15 cellular contexts compared by ENCODE assay signal in the genomic region with DNA sequence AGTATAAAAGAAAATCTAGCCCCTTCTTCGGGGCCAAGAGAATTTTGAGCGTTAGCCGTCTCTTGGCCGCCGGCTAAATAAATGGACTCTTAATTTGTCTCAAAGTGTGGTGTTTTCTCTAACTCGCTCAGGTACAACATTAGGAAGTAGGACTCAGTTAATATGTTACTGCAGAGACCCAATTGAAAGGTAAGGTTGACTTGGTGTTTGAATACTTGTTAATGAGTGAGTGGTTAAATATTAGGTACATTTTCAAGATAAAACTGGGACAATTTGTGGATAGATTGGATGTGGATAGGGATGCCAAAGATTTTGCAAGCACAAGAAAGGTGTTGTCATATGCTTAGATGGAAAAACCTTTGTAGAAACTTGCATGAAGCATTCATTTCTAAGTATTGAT.
DNase-seq lines count a peak whose midpoint lies in the region; ATAC-seq and TF ChIP-seq lines count a peak whose summit lies in the region.
"Had no signal": no experiment of that assay in that cellular context is flagged by ENCODE, and none has a peak within 500 bp of the region (broad histone marks: within the 10 kb centered on the region; RNA-seq: fewer than 3 reads in every experiment).

No MANE protein-coding gene starts in this region.

- H3K4me1 ChIP-seq in body of pancreas, result no peaks in the 10 kb centered on the region

- H3K36me3 Mint-ChIP-seq in activated CD8-positive, alpha-beta memory T cell treated with anti-CD3 and anti-CD28 coated beads, Interleukin-2, amount 10 ng/mL, durations not matched to agents 7 days and 5 days, result no peaks in the 10 kb centered on the region
- H3K36me3 Mint-ChIP-seq: CD4-positive, alpha-beta memory T cell had no signal

- H3K4me3 ChIP-seq in body of pancreas, result no peak overlapping the region
- H3K4me3 ChIP-seq: GM12878, GM23248 had no signal

- CTCF ChIA-PET in activated CD8-positive, alpha-beta memory T cell treated with anti-CD3 and anti-CD28 coated beads, Interleukin-2, amount 10 ng/mL, durations not matched to agents 7 days and 5 days (lab: Charles Lee), result no interaction called here

- no peak overlapping the region for H3K4me3 Mint-ChIP-seq in activated CD8-positive, alpha-beta memory T cell treated with anti-CD3 and anti-CD28 coated beads, Interleukin-2, amount 10 ng/mL, durations not matched to agents 7 days and 5 days
- H3K4me3 Mint-ChIP-seq: CD4-positive, alpha-beta memory T cell had no signal

- intact Hi-C loops in body of pancreas (cut with DNase I), result no loop called here

- H3K9me3 ChIP-seq in body of pancreas, result no peaks in the 10 kb centered on the region

- no peaks in the 10 kb centered on the region for H3K27me3 ChIP-seq in body of pancreas

- no peaks in the 10 kb centered on the region for H3K27me3 Mint-ChIP-seq in activated CD8-positive, alpha-beta memory T cell treated with anti-CD3 and anti-CD28 coated beads, Interleukin-2, amount 10 ng/mL, durations not matched to agents 7 days and 5 days
- H3K27me3 Mint-ChIP-seq: CD4-positive, alpha-beta memory T cell had no signal

- no peaks in the 10 kb centered on the region for H3K36me3 ChIP-seq in body of pancreas (replicated peaks in 1 of 2; ENCODE audit: insufficient read depth in 1 of 2, low read depth in 2 of 2)

- TF ChIP-seq POLR2A in body of pancreas (IDR thresholded peaks at IDR 0.05), result no peak

- WGBS in body of pancreas, 2 donors, result 14 to 15% methylated on average over 6 of the region's 6 CpGs

- ATAC-seq in body of pancreas, result peak; percentile 21
- ATAC-seq in activated CD8-positive, alpha-beta memory T cell treated with anti-CD3 and anti-CD28 coated beads, Interleukin-2, amount 10 ng/mL, durations not matched to agents 7 days and 5 days, result no peak
- ATAC-seq: GM12878 had no signal

- DNase-seq in body of pancreas, result no peak
- peak; percentile 6 for DNase-seq in kidney tubule cell (ENCODE audit: low spot score)
- peak; percentile 61 for DNase-seq in renal cortical epithelial cell (ENCODE audit: low read depth)
- no peak for DNase-seq in retina
- no peak for DNase-seq in activated CD8-positive, alpha-beta memory T cell treated with anti-CD3 and anti-CD28 coated beads, Interleukin-2, amount 10 ng/mL, durations not matched to agents 7 days and 5 days
- no peak for DNase-seq in NCI-H2196 (lab: John Stamatoyannopoulos, UW; ENCODE audit: unreplicated experiment)
- DNase-seq: C1 segment of cervical spinal cord; CD4-positive, alpha-beta memory T cell; COR-L47; DMS153; DND-41; GM23248; H7; HCEC 1CT had no signal

- no peaks in the 10 kb centered on the region for H3K9me3 Mint-ChIP-seq in activated CD8-positive, alpha-beta memory T cell treated with anti-CD3 and anti-CD28 coated beads, Interleukin-2, amount 10 ng/mL, durations not matched to agents 7 days and 5 days (ENCODE audit: low read depth)

- H3K27ac ChIP-seq in body of pancreas, result no peak overlapping the region
- H3K27ac ChIP-seq: GM23248 had no signal

- no peaks in the 10 kb centered on the region for H3K4me1 Mint-ChIP-seq in activated CD8-positive, alpha-beta memory T cell treated with anti-CD3 and anti-CD28 coated beads, Interleukin-2, amount 10 ng/mL, durations not matched to agents 7 days and 5 days
- H3K4me1 Mint-ChIP-seq: CD4-positive, alpha-beta memory T cell had no signal

- no peak for TF ChIP-seq CTCF in body of pancreas (IDR thresholded peaks at IDR 0.05)

- no peak overlapping the region for H3K27ac Mint-ChIP-seq in activated CD8-positive, alpha-beta memory T cell treated with anti-CD3 and anti-CD28 coated beads, Interleukin-2, amount 10 ng/mL, durations not matched to agents 7 days and 5 days
- H3K27ac Mint-ChIP-seq: CD4-positive, alpha-beta memory T cell had no signal

Comparison
In these comparisons a context has a peak if more than half of its experiments do, and no peak if none do; other contexts are left out.
1. DNase-seq: peak in kidney tubule cell (single experiment) and renal cortical epithelial cell (single experiment); none in body of pancreas (0 of 4), retina (single experiment), activated CD8-positive, alpha-beta memory T cell treated with anti-CD3 and anti-CD28 coated beads, Interleukin-2, amount 10 ng/mL, durations not matched to agents 7 days and 5 days (single experiment) and NCI-H2196 (single experiment).